ENCODE assay signal across 9 cellular contexts in the genomic region with DNA sequence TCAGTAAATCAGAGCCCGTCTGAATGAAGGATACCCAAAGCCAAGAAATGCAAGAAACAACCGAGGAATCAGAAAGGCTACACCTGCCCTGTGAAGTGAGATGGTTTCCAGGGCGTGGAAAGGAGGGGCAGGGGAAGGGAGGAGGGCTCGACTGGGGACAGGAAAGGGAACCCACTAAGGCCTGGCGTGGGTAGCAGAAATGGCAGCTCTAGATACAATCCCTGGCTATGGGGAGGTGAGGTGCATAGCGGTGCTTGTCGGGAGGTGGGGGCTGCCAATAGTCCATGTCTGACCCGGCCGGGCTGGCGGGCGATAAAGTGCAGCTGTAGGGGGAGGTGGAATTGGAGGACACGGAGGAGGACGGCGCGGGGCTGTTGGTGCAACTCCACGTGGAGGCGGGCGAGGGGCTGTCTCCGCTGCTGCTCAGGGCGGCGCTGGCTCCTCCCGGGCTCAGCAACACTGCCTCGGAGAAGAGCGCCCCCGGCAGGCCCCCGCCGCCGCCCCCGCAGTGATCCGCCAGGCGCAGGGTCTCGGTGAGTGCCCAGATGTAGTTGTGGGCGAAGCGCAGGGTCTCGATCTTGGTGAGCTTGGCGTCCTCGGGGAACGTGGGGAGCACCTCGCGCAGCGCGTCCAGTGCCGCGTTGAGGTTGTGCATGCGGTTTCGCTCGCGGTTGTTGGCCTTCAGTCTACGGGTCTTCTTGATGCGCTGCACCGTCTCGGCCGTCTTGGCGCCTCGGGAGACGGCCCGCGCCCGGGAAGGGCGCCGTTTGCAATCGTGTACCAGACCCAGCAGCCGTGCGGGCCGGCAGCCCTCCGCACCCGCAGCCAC. TPM values are rescaled to one million over a fixed set of nuclear protein-coding genes. Genes with fewer than 3 reads are reported as not detected.
DNase-seq lines count a peak whose midpoint lies in the region; ATAC-seq, FAIRE-seq and TF ChIP-seq lines count a peak whose summit lies in the region.
"Had no signal": no experiment of that assay in that cellular context is flagged by ENCODE, and none has a peak within 500 bp of the region (broad histone marks: within the 10 kb centered on the region; RNA-seq: fewer than 3 reads in every experiment).

No MANE protein-coding gene starts in this region.

- no peak for TF ChIP-seq RAD21 in neural cell (conservative IDR thresholded peaks at IDR 0.05)

- H3K9ac ChIP-seq in neural cell (ENCODE audit: low read length), result peak overlapping the region; percentile 65

- no peaks in the 10 kb centered on the region for H3K9me2 ChIP-seq in neural cell (ENCODE audit: insufficient read depth, low read length)

- H3K36me3 ChIP-seq in neural cell (ENCODE audit: insufficient read depth, low read length), result no peaks in the 10 kb centered on the region

- no peak for FAIRE-seq in H54 (lab: Jason Lieb, UNC)
- FAIRE-seq: colon had no signal

- no peak for TF ChIP-seq POLR2A in H54 (IDR thresholded peaks at IDR 0.05; ENCODE audit: low read depth, low read length)

- DNase-seq in NCI-H524 (lab: John Stamatoyannopoulos, UW) (peak; percentile 22 to 43), NCI-H524 treated with DMSO at 0.1 percent for 48 hours (lab: John Stamatoyannopoulos, UW) (no peak), NCI-H1092 (lab: John Stamatoyannopoulos, UW) (peak; percentile 42), dermis blood vessel endothelial cell (peak; percentile 27), H54 (ENCODE audit: insufficient read length, low spot score) (no peak)

- TF ChIP-seq CTCF in neural cell (IDR thresholded peaks at IDR 0.05; ENCODE audit: poor library complexity, severe bottlenecking), result peak; percentile 50

- H3K9me3 ChIP-seq in neural cell (ENCODE audit: low read length), result no peaks in the 10 kb centered on the region

- no peaks in the 10 kb centered on the region for H3K79me2 ChIP-seq in neural cell (replicated peaks; ENCODE audit: insufficient read depth, low read length)

- no peaks in the 10 kb centered on the region for H3F3A ChIP-seq in neural cell (ENCODE audit: insufficient read depth, low read length, poor library complexity, severe bottlenecking)

- H2AFZ ChIP-seq in neural cell (ENCODE audit: low read depth, low read length), result no peak overlapping the region

- H4K20me1 ChIP-seq in neural cell (ENCODE audit: insufficient read depth), result no peaks in the 10 kb centered on the region

- H3K4me2 ChIP-seq in neural cell (ENCODE audit: low read length), result no peak overlapping the region

- H3K27ac ChIP-seq in neural cell (ENCODE audit: low read length), result no peak overlapping the region

- peak overlapping the region; percentile 90 for H3K4me3 ChIP-seq in neural cell (ENCODE audit: low read length)

- ATAC-seq in GM21737 (IDR thresholded peaks at IDR 0.05; ENCODE audit: unreplicated experiment) (peak; percentile 11), GM18870 (IDR thresholded peaks at IDR 0.05; ENCODE audit: unreplicated experiment) (no peak)

- TF ChIP-seq EP300 in neural cell (conservative IDR thresholded peaks at IDR 0.05; ENCODE audit: poor library complexity, severe bottlenecking), result no peak

- peaks cover 100% of the 10 kb centered on the region for H3K27me3 ChIP-seq in neural cell (ENCODE audit: insufficient read depth, low read depth, low read length)

TF ChIP-seq in neural cell, 6 proteins besides CTCF, POLR2A, EP300 and RAD21:
- TF ChIP-seq EZH2 (IDR thresholded peaks at IDR 0.05; ENCODE audit: borderline replicate concordance, insufficient read depth, low read length, poor library complexity, severe bottlenecking) (no peak), TAF1 (IDR thresholded peaks at IDR 0.05; ENCODE audit: low read depth) (peak; percentile 25)

RNA-seq across cellular contexts. Expression of a gene that starts 1.3 kb away (rescaled TPM):
- not detected in 2 replicates for total RNA-seq in dermis blood vessel endothelial cell
- 0.19 and 0.58 TPM in 2 replicates for polyA plus RNA-seq in neural cell
- 0.81 and 0.97 TPM in 2 replicates for polyA minus RNA-seq in neural cell

Comparison
In these comparisons a context has a peak if more than half of its experiments do, and no peak if none do; other contexts are left out.
1. DNase-seq: peak in NCI-H524 (2 of 2), NCI-H1092 (single experiment) and dermis blood vessel endothelial cell (single experiment); none in NCI-H524 treated with DMSO at 0.1 percent for 48 hours (single experiment) and H54 (single experiment).